In genomic region chr2:96252526-96252925, GRCh38 we compare ENCODE assay signal across 14 cellular contexts. TPM values are rescaled to one million over a fixed set of nuclear protein-coding genes. Genes with fewer than 3 reads are reported as not detected.
DNase-seq lines count a peak whose midpoint lies in the region; ATAC-seq and TF ChIP-seq lines count a peak whose summit lies in the region.
"Had no signal": no experiment of that assay in that cellular context is flagged by ENCODE, and none has a peak within 500 bp of the region (broad histone marks: within the 10 kb centered on the region; RNA-seq: fewer than 3 reads in every experiment).

No MANE protein-coding gene starts in this region.

- no peak overlapping the region for H3K4ac ChIP-seq in neuronal stem cell (ENCODE audit: low read length)

- CTCF ChIA-PET in HCT116 (lab: Charles Lee) = interaction anchor here (1.8 kb wide), 1 partner anchor 7 kb away, joined by 6 read pairs; no protein-coding TSS in a partner anchor

- H3K9me3 ChIP-seq in HCT116 (ENCODE audit: control insufficient read depth in 1 of 2, insufficient read depth in 1 of 2, low read depth in 1 of 2, low read length in 2 of 2) (no peaks in the 10 kb centered on the region), neuronal stem cell (replicated peaks in 1 of 2; ENCODE audit: control insufficient read depth in 2 of 2, insufficient read depth in 1 of 2, low read depth in 1 of 2, low read length in 2 of 2) (no peaks in the 10 kb centered on the region), MM.1S (replicated peaks; ENCODE audit: insufficient read depth, low read length) (no peaks in the 10 kb centered on the region)
- H3K9me3 ChIP-seq: prostate gland had no signal

- H3K79me2 ChIP-seq in ACC112 (ENCODE audit: control insufficient read depth, insufficient read depth, low read length, unreplicated experiment) (peaks cover 6% of the 10 kb centered on the region), HCT116 (ENCODE audit: insufficient read depth, low read length) (peaks cover 5% of the 10 kb centered on the region; the same call in 1 of the 2 replicates), MM.1S (ENCODE audit: low read length) (peaks cover 17% of the 10 kb centered on the region)

- H2BK15ac ChIP-seq in neuronal stem cell (ENCODE audit: low read length) = no peak overlapping the region

- H3F3A ChIP-seq in MM.1S (ENCODE audit: insufficient read depth, low read length) = no peaks in the 10 kb centered on the region

- peaks cover 2% of the 10 kb centered on the region for H3K79me1 ChIP-seq in neuronal stem cell (ENCODE audit: low read depth, low read length)

- H4K8ac ChIP-seq in neuronal stem cell (ENCODE audit: low read depth, low read length) = no peak overlapping the region

- H3K4me2 ChIP-seq in HCT116 (ENCODE audit: low read length) (no peak overlapping the region), neuronal stem cell (ENCODE audit: insufficient read depth, low read length, poor library complexity, severe bottlenecking) (no peak overlapping the region), MM.1S (ENCODE audit: low read depth, low read length) (no peak overlapping the region)

- no peak overlapping the region for H2BK120ac ChIP-seq in neuronal stem cell (ENCODE audit: low read depth, low read length)

- H3K23ac ChIP-seq in neuronal stem cell (ENCODE audit: low read depth, low read length, poor library complexity) = no peak overlapping the region

- no peak for TF ChIP-seq CTCF in HCT116 (IDR thresholded peaks at IDR 0.05 in 2 of 3, conservative IDR thresholded peaks at IDR 0.05 in 1 of 3; ENCODE audit: borderline replicate concordance in 1 of 3, insufficient read depth in 1 of 3, low read depth in 2 of 3, low read length in 2 of 3)
- TF ChIP-seq CTCF in MM.1S (IDR thresholded peaks at IDR 0.05; ENCODE audit: low read length) = no peak

- TF ChIP-seq RAD21 in HCT116 (IDR thresholded peaks at IDR 0.05; ENCODE audit: low read depth) = no peak

- no peak overlapping the region for H3K14ac ChIP-seq in neuronal stem cell (ENCODE audit: low read length)

- no peak overlapping the region for H4K91ac ChIP-seq in neuronal stem cell (ENCODE audit: low read depth, low read length, poor library complexity)

- H3K9ac ChIP-seq in HCT116 (ENCODE audit: low read length) (0 out of 2 replicates have a peak overlapping the region, but pooled peaks have one; percentile 8), neuronal stem cell (ENCODE audit: low read depth, low read length, poor library complexity) (peak overlapping the region; percentile 83), MM.1S (ENCODE audit: low read length) (no peak overlapping the region)
- H3K9ac ChIP-seq: GM23248 had no signal

- no peak overlapping the region for H3K18ac ChIP-seq in neuronal stem cell (ENCODE audit: low read length)

- no peak overlapping the region for H2BK12ac ChIP-seq in neuronal stem cell (ENCODE audit: low read length)

- intact Hi-C loops in HCT116 (cut with micrococcal nuclease) = no loop called here

- RAD21 ChIA-PET in HCT116 (lab: Charles Lee; ENCODE audit: low non-redundant PET in 1 of 2, low total read pairs in 2 of 2, uncharacterized antibody in 2 of 2, unreplicated experiment in 2 of 2) = no interaction called here

- no peak for TF ChIP-seq POLR2A in HCT116 (IDR thresholded peaks at IDR 0.05; ENCODE audit: borderline replicate concordance, extremely low read depth, insufficient read depth, insufficient read length)

- no CpG with 5 or more reads among the region's 8 CpGs for WGBS in neuronal stem cell (ENCODE audit: extremely low coverage in 2 of 2, insufficient read length in 2 of 2, insufficient replicate concordance in 1 of 2), 2 donors

- H4K20me1 ChIP-seq in HCT116 (ENCODE audit: insufficient read depth) (no peaks in the 10 kb centered on the region), MM.1S (ENCODE audit: insufficient read depth, low read length) (no peaks in the 10 kb centered on the region)

- H3K4me1 ChIP-seq in ACC112 (ENCODE audit: control insufficient read depth, insufficient read depth, low read length, unreplicated experiment) (peaks cover 16% of the 10 kb centered on the region), HCT116 (ENCODE audit: control insufficient read depth in 1 of 2, insufficient read depth in 2 of 2, low read length in 2 of 2) (peaks cover 3 to 10% of the 10 kb centered on the region in 2 experiments; a peak in 3 of 4 replicates), neuronal stem cell (ENCODE audit: control insufficient read depth in 2 of 2, insufficient read depth in 1 of 2, low read depth in 1 of 2, low read length in 2 of 2) (peaks cover 3 to 8% of the 10 kb centered on the region in 2 donors), MM.1S (ENCODE audit: low read length) (peaks cover 25% of the 10 kb centered on the region)
- H3K4me1 ChIP-seq: foreskin keratinocyte, prostate gland had no signal

- H2AFZ ChIP-seq in ACC112 (ENCODE audit: low read length, unreplicated experiment) (no peak overlapping the region), HCT116 (ENCODE audit: low read depth, low read length, poor library complexity, severe bottlenecking) (no peak overlapping the region), neuronal stem cell (ENCODE audit: low read length) (no peak overlapping the region), MM.1S (ENCODE audit: low read length) (no peak overlapping the region)
- H2AFZ ChIP-seq: GM23248 had no signal

- H3K4me3 ChIP-seq in ACC112 (ENCODE audit: low read depth, low read length) (no peak overlapping the region), HCT116 (replicated peaks in 1 of 2; ENCODE audit: low read depth in 1 of 2, low read length in 2 of 2) (no peak overlapping the region), neuronal stem cell (ENCODE audit: low read length in 2 of 2) (no peak overlapping the region), MM.1S (ENCODE audit: low read length) (no peak overlapping the region)
- H3K4me3 ChIP-seq: GM12878, GM23248, prostate gland had no signal

- no peak overlapping the region for H2BK5ac ChIP-seq in neuronal stem cell (ENCODE audit: low read length)

- POLR2A ChIA-PET in HCT116 (lab: Charles Lee) = no interaction called here

- H3K27me3 ChIP-seq in ACC112 (ENCODE audit: insufficient read depth, low read length) = no peaks in the 10 kb centered on the region
- no peaks in the 10 kb centered on the region for H3K27me3 ChIP-seq in HCT116 (ENCODE audit: insufficient read depth, low read length)
- H3K27me3 ChIP-seq in neuronal stem cell (ENCODE audit: control insufficient read depth in 3 of 3, insufficient read depth in 3 of 3, low read depth in 1 of 3, low read length in 3 of 3) = no peaks in the 10 kb centered on the region
- H3K27me3 ChIP-seq in MM.1S (replicated peaks; ENCODE audit: insufficient read depth, low read length) = no peaks in the 10 kb centered on the region
- H3K27me3 ChIP-seq: foreskin keratinocyte had no signal

- H2AK5ac ChIP-seq in neuronal stem cell (ENCODE audit: low read depth, low read length) = no peak overlapping the region

- BruUV-seq in HCT116 (replicated peaks; lab: Mats Ljungman, UMichigan) = no TSS peak

- 0 out of 2 replicates have a peak, but pooled peaks cover 6% of the 10 kb centered on the region for H3K36me3 ChIP-seq in ACC112 (ENCODE audit: insufficient read depth, low read length)
- peaks cover 8 to 14% of the 10 kb centered on the region in 2 experiments; a peak in 3 of 4 replicates for H3K36me3 ChIP-seq in HCT116 (ENCODE audit: control insufficient read depth in 1 of 2, insufficient read depth in 2 of 2, low read length in 2 of 2)
- H3K36me3 ChIP-seq in neuronal stem cell (replicated peaks in 1 of 2; ENCODE audit: control insufficient read depth in 2 of 2, insufficient read depth in 2 of 2, low read length in 2 of 2) = peaks cover 14 to 58% of the 10 kb centered on the region in 2 donors
- H3K36me3 ChIP-seq in MM.1S (replicated peaks; ENCODE audit: insufficient read depth, low read length) = peaks cover 3% of the 10 kb centered on the region; the same call in 1 of the 2 replicates

- H3K27ac ChIP-seq in ACC112 (ENCODE audit: low read depth, low read length) (peak overlapping the region; percentile 10; the same call in 1 of the 2 replicates), HCT116 (ENCODE audit: low read depth, low read length) (no peak overlapping the region), cingulate gyrus (ENCODE audit: low read depth, low read length) (peak overlapping the region; percentile 67), neuronal stem cell (replicated peaks; ENCODE audit: low read length) (no peak overlapping the region), MM.1S (ENCODE audit: low read length) (no peak overlapping the region)
- H3K27ac ChIP-seq: foreskin keratinocyte, prostate gland had no signal

- no peak for ATAC-seq in HCT116
- ATAC-seq: foreskin keratinocyte had no signal

- H3K9me2 ChIP-seq in HCT116 (ENCODE audit: insufficient read depth) = no peaks in the 10 kb centered on the region
- H3K9me2 ChIP-seq in MM.1S (replicated peaks; ENCODE audit: insufficient read depth, low read length) = no peaks in the 10 kb centered on the region

- no peak for DNase-seq in HCT116 (ENCODE audit: low read depth, low spot score)
- DNase-seq in neuronal stem cell (ENCODE audit: low spot score) = no peak
- no peak for DNase-seq in NOMO-1 treated with DMSO at 0.1 percent for 48 hours (lab: John Stamatoyannopoulos, UW; ENCODE audit: unreplicated experiment)
- no peak for DNase-seq in MM.1S
- DNase-seq in NCI-H2029 treated with DMSO at 0.1 percent for 48 hours (lab: John Stamatoyannopoulos, UW) = no peak
- DNase-seq: activated naive CD8-positive, alpha-beta T cell treated with anti-CD3 and anti-CD28 coated beads for 36 hours; foreskin keratinocyte; GM23248; NCI-H1417 treated with DMSO at 0.1 percent for 48 hours; NCI-H2227 treated with DMSO at 0.1 percent for 48 hours had no signal

TF ChIP-seq in HCT116, 20 proteins besides CTCF, POLR2A, EP300 and RAD21 (continues in another document):
- TF ChIP-seq FOSL1 (IDR thresholded peaks at IDR 0.05; ENCODE audit: low read depth) (no peak), CBX3 (IDR thresholded peaks at IDR 0.05; ENCODE audit: low read depth) (no peak), ZFX (IDR thresholded peaks at IDR 0.05) (no peak), ATF3 (IDR thresholded peaks at IDR 0.05) (no peak), SP1 (IDR thresholded peaks at IDR 0.05; ENCODE audit: low read depth) (no peak)

RNA-seq across cellular contexts. Expression of gene TMEM127, which starts 13.3 kb away (rescaled TPM):
- 25.3 TPM for total RNA-seq in HCT116 (2021; ENCODE audit: unreplicated experiment)
- 19.7 and 19.8 TPM in 2 replicates for polyA plus RNA-seq in HCT116 (2012)
- polyA plus RNA-seq in neuronal stem cell (2013, experiment 1 of 2) = 17.8 TPM
- polyA plus RNA-seq in neuronal stem cell (2013, experiment 2 of 2) = 17.4 TPM

RNA-seq across cellular contexts. Expression of gene CIAO1, which starts 13.5 kb away (rescaled TPM):
- 76.8 TPM for total RNA-seq in HCT116 (2021; ENCODE audit: unreplicated experiment)
- polyA plus RNA-seq in HCT116 (2012) = 54.7 and 62.0 TPM in 2 replicates
- 40.0 TPM for polyA plus RNA-seq in neuronal stem cell (2013, experiment 1 of 2)
- polyA plus RNA-seq in neuronal stem cell (2013, experiment 2 of 2) = 40.3 TPM

RNA-seq across cellular contexts. Expression of gene STARD7, which starts 43.9 kb away (rescaled TPM):
- 160 TPM for total RNA-seq in HCT116 (2021; ENCODE audit: unreplicated experiment)
- polyA plus RNA-seq in HCT116 (2012) = 53.5 and 64.4 TPM in 2 replicates
- 68.1 TPM for polyA plus RNA-seq in neuronal stem cell (2013, experiment 1 of 2)
- polyA plus RNA-seq in neuronal stem cell (2013, experiment 2 of 2) = 69.0 TPM

RNA-seq across cellular contexts. Expression of gene SNRNP200, which starts 52.8 kb away (rescaled TPM):
- total RNA-seq in HCT116 (2021; ENCODE audit: unreplicated experiment) = 202 TPM
- polyA plus RNA-seq in HCT116 (2012) = 225 and 235 TPM in 2 replicates
- polyA plus RNA-seq in neuronal stem cell (2013, experiment 1 of 2) = 80.4 TPM
- 79.4 TPM for polyA plus RNA-seq in neuronal stem cell (2013, experiment 2 of 2)

Comparison
In these comparisons a context has a peak if more than half of its experiments do, and no peak if none do; other contexts are left out.
1. H3K27ac ChIP-seq: peak in ACC112 (single experiment) and cingulate gyrus (single experiment); none in HCT116 (single experiment), neuronal stem cell (single experiment) and MM.1S (single experiment).